In the genomic region with DNA sequence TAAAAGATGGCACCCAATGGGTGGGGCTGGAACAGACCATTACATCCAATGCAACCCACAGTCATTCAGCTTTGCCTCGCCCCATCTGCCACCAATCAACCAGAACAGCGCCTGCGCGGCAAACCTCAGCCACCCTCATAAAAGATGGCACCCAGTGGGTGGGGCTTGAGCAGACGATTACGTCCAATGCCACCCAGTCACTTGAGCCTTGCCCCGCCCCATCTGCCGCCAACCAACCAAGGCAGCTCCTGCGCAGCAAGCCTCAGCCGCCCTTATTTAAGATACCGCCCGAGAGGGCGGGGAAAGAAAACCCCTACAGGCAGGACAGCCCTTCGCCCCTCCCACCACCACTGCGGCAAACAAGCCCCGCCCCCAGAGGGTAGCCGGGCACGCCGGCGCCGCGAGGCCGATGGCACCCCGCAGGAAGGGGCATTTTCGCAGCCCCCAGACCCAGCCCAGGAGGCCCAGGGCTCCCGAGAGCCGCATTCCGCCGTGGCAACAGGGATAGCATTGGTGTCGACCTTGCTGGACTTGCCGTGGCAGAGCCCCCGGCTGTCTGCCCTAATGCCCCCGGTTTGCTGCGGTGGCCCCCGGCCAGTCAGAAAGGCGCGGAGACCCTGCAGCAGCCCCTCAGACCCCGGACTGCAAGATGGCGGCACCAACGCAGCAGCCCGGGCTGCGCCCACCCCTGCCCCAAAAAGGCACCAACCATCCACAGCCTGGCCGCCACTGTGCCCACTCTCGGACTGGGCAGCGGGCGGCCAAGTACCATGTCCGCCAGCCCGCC, we compare ENCODE assay signal across 9 cellular contexts. TPM values are rescaled to one million over a fixed set of nuclear protein-coding genes. Genes with fewer than 3 reads are reported as not detected.
DNase-seq lines count a peak whose midpoint lies in the region; ATAC-seq and TF ChIP-seq lines count a peak whose summit lies in the region.
"Had no signal": no experiment of that assay in that cellular context is flagged by ENCODE, and none has a peak within 500 bp of the region (broad histone marks: within the 10 kb centered on the region; RNA-seq: fewer than 3 reads in every experiment).

No MANE protein-coding gene starts in this region.

- ATAC-seq in effector memory CD8-positive, alpha-beta T cell (replicated peaks), result peak; percentile 17
- peak; percentile 61 to 79 for ATAC-seq in upper lobe of left lung (ENCODE audit: low FRiP score in 2 of 2)
- no peak for ATAC-seq in GM18873 (IDR thresholded peaks at IDR 0.05; ENCODE audit: low FRiP score, unreplicated experiment)
- no peak for ATAC-seq in HG03469 (IDR thresholded peaks at IDR 0.05; ENCODE audit: unreplicated experiment)

- H3K27me3 ChIP-seq in upper lobe of left lung, result no peaks in the 10 kb centered on the region
- H3K27me3 ChIP-seq: cardiac muscle cell had no signal

- H3K27me3 Mint-ChIP-seq in activated naive CD4-positive, alpha-beta T cell treated with anti-CD3 and anti-CD28 coated beads, Interleukin-2, amount 10 ng/mL, durations not matched to agents 7 days and 5 days, result no peaks in the 10 kb centered on the region
- H3K27me3 Mint-ChIP-seq in effector memory CD8-positive, alpha-beta T cell, result peaks cover 10 to 18% of the 10 kb centered on the region in 2 donors

- peaks cover 0 to 9% (median 2%) of the 10 kb centered on the region in 4 donors for H3K4me1 ChIP-seq in upper lobe of left lung

- no peak for TF ChIP-seq EP300 in upper lobe of left lung (IDR thresholded peaks at IDR 0.05)

- H3K36me3 Mint-ChIP-seq in activated naive CD4-positive, alpha-beta T cell treated with anti-CD3 and anti-CD28 coated beads, Interleukin-2, amount 10 ng/mL, durations not matched to agents 7 days and 5 days, result peaks cover 10% of the 10 kb centered on the region
- no peaks in the 10 kb centered on the region for H3K36me3 Mint-ChIP-seq in effector memory CD8-positive, alpha-beta T cell (ENCODE audit: insufficient read depth)

- no peak for TF ChIP-seq POLR2A in upper lobe of left lung (IDR thresholded peaks at IDR 0.05)

- H3K36me3 ChIP-seq in upper lobe of left lung, result no peaks in the 10 kb centered on the region
- H3K36me3 ChIP-seq: cardiac muscle cell had no signal

- TF ChIP-seq CTCF in upper lobe of left lung (IDR thresholded peaks at IDR 0.05), result no peak

- peak overlapping the region; percentile 0 to 78 (median 20) for H3K27ac ChIP-seq in upper lobe of left lung
- H3K27ac ChIP-seq: cardiac muscle cell had no signal

- H3K4me3 ChIP-seq in upper lobe of left lung, result peak overlapping the region; percentile 19 to 55 (median 42)
- H3K4me3 ChIP-seq: cardiac muscle cell had no signal

- H3K9me3 Mint-ChIP-seq in activated naive CD4-positive, alpha-beta T cell treated with anti-CD3 and anti-CD28 coated beads, Interleukin-2, amount 10 ng/mL, durations not matched to agents 7 days and 5 days, result peaks cover 45% of the 10 kb centered on the region
- H3K9me3 Mint-ChIP-seq in effector memory CD8-positive, alpha-beta T cell, result peaks cover 19 to 23% of the 10 kb centered on the region in 2 donors

- no peak for DNase-seq in activated naive CD4-positive, alpha-beta T cell treated with anti-CD3 and anti-CD28 coated beads, Interleukin-2, amount 10 ng/mL, durations not matched to agents 7 days and 5 days
- DNase-seq in activated naive CD4-positive, alpha-beta T cell (lab: John Stamatoyannopoulos, UW), result no peak
- DNase-seq in effector memory CD8-positive, alpha-beta T cell, result no peak
- DNase-seq in medulla oblongata (ENCODE audit: extremely low spot score) (peak; percentile 96), upper lobe of left lung (peak; percentile 85 to 92), activated T-cell treated with anti-CD3 and anti-CD28 coated beads for 4 hours (no peak)

- no peak overlapping the region for H3K4me3 Mint-ChIP-seq in activated naive CD4-positive, alpha-beta T cell treated with anti-CD3 and anti-CD28 coated beads, Interleukin-2, amount 10 ng/mL, durations not matched to agents 7 days and 5 days
- H3K4me3 Mint-ChIP-seq in effector memory CD8-positive, alpha-beta T cell, result no peak overlapping the region

- H3K9me3 ChIP-seq in upper lobe of left lung, result peaks cover 0 to 32% (median 14%) of the 10 kb centered on the region in 4 donors

- peak overlapping the region; percentile 33 for H3K27ac Mint-ChIP-seq in activated naive CD4-positive, alpha-beta T cell treated with anti-CD3 and anti-CD28 coated beads, Interleukin-2, amount 10 ng/mL, durations not matched to agents 7 days and 5 days
- H3K27ac Mint-ChIP-seq in effector memory CD8-positive, alpha-beta T cell, result no peak overlapping the region

- no peaks in the 10 kb centered on the region for H3K4me1 Mint-ChIP-seq in activated naive CD4-positive, alpha-beta T cell treated with anti-CD3 and anti-CD28 coated beads, Interleukin-2, amount 10 ng/mL, durations not matched to agents 7 days and 5 days
- peaks cover 0 to 4% of the 10 kb centered on the region in 2 donors for H3K4me1 Mint-ChIP-seq in effector memory CD8-positive, alpha-beta T cell (ENCODE audit: low read depth in 2 of 2)

- WGBS in upper lobe of left lung, 2 donors, result 61 to 70% methylated on average over 11 to 24 of the region's 48 CpGs

- CTCF ChIA-PET in activated naive CD4-positive, alpha-beta T cell treated with anti-CD3 and anti-CD28 coated beads, Interleukin-2, amount 10 ng/mL, durations not matched to agents 7 days and 5 days (lab: Charles Lee), result no interaction called here

RNA-seq across cellular contexts. Expression of a gene that starts 0.7 kb away (rescaled TPM):
- total RNA-seq in upper lobe of left lung, result 10 to 100 TPM in 1 of 6 donors, 1 to 10 TPM in 5; 2.6 to 13.1 (median 3.8) TPM
- total RNA-seq: cardiac muscle cell had no signal

RNA-seq across cellular contexts. Expression of a gene that starts 0.7 kb away (rescaled TPM):
- 1 to 10 TPM in 1 of 6 donors, under 1 TPM in 1, not detected in 4; 0.30 to 1.0 TPM for total RNA-seq in upper lobe of left lung
- total RNA-seq: cardiac muscle cell had no signal

Comparison
In these comparisons a context has a peak if more than half of its experiments do, and no peak if none do; other contexts are left out.
1. DNase-seq: peak in medulla oblongata (single experiment) and upper lobe of left lung (2 of 2); none in activated naive CD4-positive, alpha-beta T cell treated with anti-CD3 and anti-CD28 coated beads, Interleukin-2, amount 10 ng/mL, durations not matched to agents 7 days and 5 days (single experiment), activated naive CD4-positive, alpha-beta T cell (0 of 4), effector memory CD8-positive, alpha-beta T cell (0 of 3) and activated T-cell treated with anti-CD3 and anti-CD28 coated beads for 4 hours (single experiment).
2. ATAC-seq: peak in effector memory CD8-positive, alpha-beta T cell (single experiment) and upper lobe of left lung (2 of 2); none in GM18873 (single experiment) and HG03469 (single experiment).